ENCODE assay signal across 12 cellular contexts in genomic region chr1:248860007-248860406, GRCh38. TPM values are rescaled to one million over a fixed set of nuclear protein-coding genes. Genes with fewer than 3 reads are reported as not detected.
DNase-seq lines count a peak whose midpoint lies in the region; ATAC-seq and TF ChIP-seq lines count a peak whose summit lies in the region.
"Had no signal": no experiment of that assay in that cellular context is flagged by ENCODE, and none has a peak within 500 bp of the region (broad histone marks: within the 10 kb centered on the region; RNA-seq: fewer than 3 reads in every experiment).

No MANE protein-coding gene starts in this region.

- 97% methylated on average over 4 of the region's 4 CpGs for WGBS in mesenchymal stem cell

- H3K14ac ChIP-seq in mesenchymal stem cell (ENCODE audit: low read length in 2 of 2) = no peak overlapping the region

- no peak overlapping the region for H2BK12ac ChIP-seq in mesenchymal stem cell (ENCODE audit: low read length in 2 of 2)

- H3K9me2 ChIP-seq in GM23338 (ENCODE audit: insufficient read depth) = no peaks in the 10 kb centered on the region

- peaks cover 43% of the 10 kb centered on the region for H3K27me3 ChIP-seq in GM23338 (ENCODE audit: insufficient read depth)
- H3K27me3 ChIP-seq in mesenchymal stem cell (ENCODE audit: control insufficient read depth in 1 of 2, insufficient read depth in 1 of 2, low read length in 2 of 2) = no peaks in the 10 kb centered on the region
- H3K27me3 ChIP-seq: esophagus squamous epithelium had no signal

- H3K9me3 Mint-ChIP-seq in GM23338 = no peaks in the 10 kb centered on the region; the same call in 2 of the 3 replicates
- H3K9me3 Mint-ChIP-seq in activated CD8-positive, alpha-beta T cell treated with anti-CD3 and anti-CD28 coated beads for 36 hours = no peaks in the 10 kb centered on the region

- no peaks in the 10 kb centered on the region for H4K20me1 ChIP-seq in GM23338 (replicated peaks; ENCODE audit: insufficient read depth)

- ATAC-seq in GM23338 = no peak
- no peak for ATAC-seq in activated CD8-positive, alpha-beta T cell treated with anti-CD3 and anti-CD28 coated beads for 36 hours
- no peak for ATAC-seq in HG02885 (IDR thresholded peaks at IDR 0.05; ENCODE audit: poor library complexity, unreplicated experiment)

- peak overlapping the region; percentile 98 for H3K4me2 ChIP-seq in GM23338
- no peak overlapping the region for H3K4me2 ChIP-seq in mesenchymal stem cell (ENCODE audit: low read length, poor library complexity, severe bottlenecking)

- peaks cover 7% of the 10 kb centered on the region; the same call in 2 of the 3 replicates for H3K36me3 Mint-ChIP-seq in GM23338 (ENCODE audit: low read depth)
- H3K36me3 Mint-ChIP-seq in activated CD8-positive, alpha-beta T cell treated with anti-CD3 and anti-CD28 coated beads for 36 hours (ENCODE audit: low read depth) = peaks cover 20% of the 10 kb centered on the region

- H3K9ac ChIP-seq in mesenchymal stem cell (ENCODE audit: low read length) = no peak overlapping the region

- TF ChIP-seq CTCF in 22Rv1 (IDR thresholded peaks at IDR 0.05) (no peak), GM23338 (conservative IDR thresholded peaks at IDR 0.05; ENCODE audit: low read depth in 2 of 2) (no peak)
- no peak for TF ChIP-seq CTCF in activated CD8-positive, alpha-beta T cell treated with anti-CD3 and anti-CD28 coated beads for 36 hours (IDR thresholded peaks at IDR 0.05)

- peak overlapping the region; percentile 95 for H3K27ac ChIP-seq in 22Rv1
- no peak overlapping the region for H3K27ac ChIP-seq in GM23338 (ENCODE audit: low read depth)
- H3K27ac ChIP-seq in mesenchymal stem cell (ENCODE audit: low read length, poor library complexity, severe bottlenecking) = no peak overlapping the region

- H3K79me2 ChIP-seq in GM23338 (replicated peaks; ENCODE audit: insufficient read depth) = no peaks in the 10 kb centered on the region; the same call in 1 of the 2 replicates

- peaks cover 25% of the 10 kb centered on the region for H3K27me3 Mint-ChIP-seq in GM23338 (ENCODE audit: insufficient read depth, low read depth, poor library complexity)
- H3K27me3 Mint-ChIP-seq in activated CD8-positive, alpha-beta T cell treated with anti-CD3 and anti-CD28 coated beads for 36 hours = no peaks in the 10 kb centered on the region

- no peak overlapping the region for H3K27ac Mint-ChIP-seq in GM23338
- peak overlapping the region; percentile 95 for H3K27ac Mint-ChIP-seq in activated CD8-positive, alpha-beta T cell treated with anti-CD3 and anti-CD28 coated beads for 36 hours

- 0 out of 2 replicates have a peak, but pooled peaks cover 8% of the 10 kb centered on the region for H3F3A ChIP-seq in GM23338 (replicated peaks; ENCODE audit: low read depth)

- peak overlapping the region; percentile 89 for H3K4me3 Mint-ChIP-seq in GM23338
- peak overlapping the region; percentile 88 for H3K4me3 Mint-ChIP-seq in activated CD8-positive, alpha-beta T cell treated with anti-CD3 and anti-CD28 coated beads for 36 hours

- H3K79me1 ChIP-seq in mesenchymal stem cell (replicated peaks; ENCODE audit: low read length, poor library complexity, severe bottlenecking) = peaks cover 28% of the 10 kb centered on the region

- POLR2A ChIA-PET in activated CD8-positive, alpha-beta T cell treated with anti-CD3 and anti-CD28 coated beads for 36 hours (lab: Charles Lee) = interaction anchor here (0.6 to 3.9 kb wide), 5 partner anchors 10 to 53 kb away, joined by 3 to 43 read pairs (median 7); partner anchors contain the start of gene ZNF672

- H3K4ac ChIP-seq in mesenchymal stem cell (ENCODE audit: low read depth in 1 of 2, low read length in 2 of 2) = no peak overlapping the region

- intact Hi-C loops in activated CD8-positive, alpha-beta T cell treated with anti-CD3 and anti-CD28 coated beads for 36 hours (cut with micrococcal nuclease) = no loop called here

- H4K8ac ChIP-seq in mesenchymal stem cell (ENCODE audit: low read length) = no peak overlapping the region

- H3K4me3 ChIP-seq in GM23338 (peak overlapping the region; percentile 89), mesenchymal stem cell (ENCODE audit: insufficient read depth in 1 of 2, low read depth in 1 of 2, low read length in 2 of 2) (peak overlapping the region in 1 of 2 experiments; percentile 86)

- H3K4me1 ChIP-seq in GM23338 (ENCODE audit: insufficient read depth) = peaks cover 27% of the 10 kb centered on the region
- peaks cover 32% of the 10 kb centered on the region for H3K4me1 ChIP-seq in mesenchymal stem cell (ENCODE audit: control insufficient read depth, insufficient read depth, low read depth, low read length)

- H2AFZ ChIP-seq in GM23338 (no peak overlapping the region; the same call in 1 of the 2 replicates), mesenchymal stem cell (ENCODE audit: low read depth, low read length) (no peak overlapping the region)

- H3K18ac ChIP-seq in mesenchymal stem cell (ENCODE audit: low read depth in 1 of 2, low read length in 2 of 2) = no peak overlapping the region

- peak overlapping the region; percentile 32 for H2AK5ac ChIP-seq in mesenchymal stem cell (ENCODE audit: low read length, severe bottlenecking)

- no peak overlapping the region for H2BK120ac ChIP-seq in mesenchymal stem cell (ENCODE audit: low read depth, low read length)

- no peak overlapping the region for H2BK5ac ChIP-seq in mesenchymal stem cell (ENCODE audit: low read depth, low read length, poor library complexity, severe bottlenecking)

- H2BK15ac ChIP-seq in mesenchymal stem cell (ENCODE audit: low read depth, poor library complexity, severe bottlenecking) = no peak overlapping the region

- H3K36me3 ChIP-seq in GM23338 (ENCODE audit: insufficient read depth) (peaks cover 12% of the 10 kb centered on the region), mesenchymal stem cell (ENCODE audit: control insufficient read depth in 1 of 2, insufficient read depth in 2 of 2, low read depth in 1 of 2, low read length in 2 of 2) (peaks cover 8 to 11% of the 10 kb centered on the region in 2 experiments)

- peaks cover 30% of the 10 kb centered on the region for H3K4me1 Mint-ChIP-seq in GM23338
- peaks cover 40% of the 10 kb centered on the region for H3K4me1 Mint-ChIP-seq in activated CD8-positive, alpha-beta T cell treated with anti-CD3 and anti-CD28 coated beads for 36 hours (ENCODE audit: low read depth)

- CTCF ChIA-PET in activated CD8-positive, alpha-beta T cell treated with anti-CD3 and anti-CD28 coated beads for 36 hours (lab: Charles Lee) = interaction anchor here (1.3 to 3.5 kb wide), 5 partner anchors 13 to 47 kb away, joined by 4 to 26 read pairs (median 16); partner anchors contain the start of genes SH3BP5L and ZNF672

- no peak for DNase-seq in GM23338 (ENCODE audit: low spot score)
- DNase-seq in activated CD8-positive, alpha-beta T cell treated with anti-CD3 and anti-CD28 coated beads for 36 hours = no peak
- DNase-seq in mesenchymal stem cell = no peak
- no peak for DNase-seq in GOT3 (lab: John Stamatoyannopoulos, UW)
- no peak for DNase-seq in DMS 273 (lab: John Stamatoyannopoulos, UW; ENCODE audit: unreplicated experiment)
- no peak for DNase-seq in 8988T
- DNase-seq: aorta, COR-L47, esophagus squamous epithelium, NCI-H1092 treated with DMSO at 0.1 percent for 48 hours had no signal

- H3K9me3 ChIP-seq in mesenchymal stem cell (ENCODE audit: control insufficient read depth, low read length) = no peaks in the 10 kb centered on the region
- H3K9me3 ChIP-seq: esophagus squamous epithelium had no signal

- H3K23ac ChIP-seq in mesenchymal stem cell (ENCODE audit: low read length in 2 of 2) = no peak overlapping the region

- no peak overlapping the region for H4K91ac ChIP-seq in mesenchymal stem cell (ENCODE audit: low read length)

TF ChIP-seq in GM23338, 12 proteins besides CTCF, POLR2A, EP300 and RAD21 (continues in another document):
- no peak for TF ChIP-seq NANOG (IDR thresholded peaks at IDR 0.05; ENCODE audit: borderline replicate concordance)
- TF ChIP-seq ZNF114 (CRISPR knock-in tag; IDR thresholded peaks at IDR 0.05) = no peak

RNA-seq across cellular contexts. Expression of gene ZNF692, which starts 1.1 kb away (rescaled TPM):
- 34.4 and 57.1 TPM in 2 replicates for total RNA-seq in GM23338 (2014; rRNA removed; shearing (Covaris generic))
- polyA plus RNA-seq in GM23338 (2016; fragmentation: Nextera tagmentation; extraction: Ambion mirVana) = 38.3 and 41.2 TPM in 2 replicates
- 10 to 100 TPM; 80.8 to 85.6 TPM for total RNA-seq in activated CD8-positive, alpha-beta T cell treated with anti-CD3 and anti-CD28 coated beads for 36 hours
- polyA plus RNA-seq in mesenchymal stem cell (2013, experiment 1 of 2) = 10.4 TPM
- polyA plus RNA-seq in mesenchymal stem cell (2013, experiment 2 of 2) = 10.5 TPM

RNA-seq across cellular contexts. Expression of gene ZNF672, which starts 22.0 kb away (rescaled TPM):
- 26.3 and 39.7 TPM in 2 replicates for total RNA-seq in GM23338 (2014; rRNA removed; shearing (Covaris generic))
- polyA plus RNA-seq in GM23338 (2016; fragmentation: Nextera tagmentation; extraction: Ambion mirVana) = 9.0 and 10.3 TPM in 2 replicates
- 10 to 100 TPM; 43.8 to 45.1 TPM for total RNA-seq in activated CD8-positive, alpha-beta T cell treated with anti-CD3 and anti-CD28 coated beads for 36 hours
- polyA plus RNA-seq in mesenchymal stem cell (2013, experiment 1 of 2) = 14.5 TPM
- 14.8 TPM for polyA plus RNA-seq in mesenchymal stem cell (2013, experiment 2 of 2)

RNA-seq across cellular contexts. Expression of gene SH3BP5L, which starts 34.3 kb away (rescaled TPM):
- 16.8 and 26.1 TPM in 2 replicates for total RNA-seq in GM23338 (2014; rRNA removed; shearing (Covaris generic))
- polyA plus RNA-seq in GM23338 (2016; fragmentation: Nextera tagmentation; extraction: Ambion mirVana) = 2.8 and 3.9 TPM in 2 replicates
- 10 to 100 TPM; 16.2 to 18.3 TPM for total RNA-seq in activated CD8-positive, alpha-beta T cell treated with anti-CD3 and anti-CD28 coated beads for 36 hours
- 9.3 TPM for polyA plus RNA-seq in mesenchymal stem cell (2013, experiment 1 of 2)
- 9.7 TPM for polyA plus RNA-seq in mesenchymal stem cell (2013, experiment 2 of 2)

RNA-seq across cellular contexts. Expression of gene PGBD2, which starts 46.0 kb away (rescaled TPM):
- 6.6 and 10.2 TPM in 2 replicates for total RNA-seq in GM23338 (2014; rRNA removed; shearing (Covaris generic))
- polyA plus RNA-seq in GM23338 (2016; fragmentation: Nextera tagmentation; extraction: Ambion mirVana) = 4.8 and 5.7 TPM in 2 replicates
- total RNA-seq in activated CD8-positive, alpha-beta T cell treated with anti-CD3 and anti-CD28 coated beads for 36 hours = 1 to 10 TPM; 3.2 to 3.4 TPM
- polyA plus RNA-seq in mesenchymal stem cell (2013, experiment 1 of 2) = 1.7 TPM
- polyA plus RNA-seq in mesenchymal stem cell (2013, experiment 2 of 2) = 1.8 TPM
